Comparison of ENCODE assay signal across 9 cellular contexts in genomic region chr16:17364319-17365210, GRCh38.
DNase-seq lines count a peak whose midpoint lies in the region; ATAC-seq and TF ChIP-seq lines count a peak whose summit lies in the region.
"Had no signal": no experiment of that assay in that cellular context is flagged by ENCODE, and none has a peak within 500 bp of the region (broad histone marks: within the 10 kb centered on the region; RNA-seq: fewer than 3 reads in every experiment).

No MANE protein-coding gene starts in this region.

- H2BK5ac ChIP-seq in H9 (ENCODE audit: insufficient read length, low read length) = no peak overlapping the region

- no peak overlapping the region for H2BK120ac ChIP-seq in H9 (ENCODE audit: low read depth, low read length, poor library complexity, severe bottlenecking)

- H2AK5ac ChIP-seq in H9 (ENCODE audit: insufficient read length, low read length) = no peak overlapping the region

- no peaks in the 10 kb centered on the region; a peak in 2 of 7 replicates for H3K36me3 Mint-ChIP-seq in H9 (ENCODE audit: insufficient read depth in 1 of 3, low read depth in 3 of 3)

- WGBS in H9 (ENCODE audit: extremely low coverage, insufficient read length, low lambda C conversion rate) = no CpG with 5 or more reads among the region's 18 CpGs

- H2AFZ ChIP-seq in parathyroid adenoma (peak overlapping the region; percentile 1), H9 (ENCODE audit: low read length) (no peak overlapping the region)

- H3K14ac ChIP-seq in H9 (ENCODE audit: insufficient read depth, low read length) = no peak overlapping the region

- H4K8ac ChIP-seq in H9 (replicated peaks; ENCODE audit: insufficient read length, low read depth, low read length) = no peak overlapping the region

- ATAC-seq in GM21360 (IDR thresholded peaks at IDR 0.05; ENCODE audit: unreplicated experiment) (no peak), GM18505 (IDR thresholded peaks at IDR 0.05; ENCODE audit: unreplicated experiment) (no peak)

- peak; percentile 58 for DNase-seq in DMS79 (lab: John Stamatoyannopoulos, UW)
- peak; percentile 70 to 88 for DNase-seq in SJSA1 (ENCODE audit: low read depth in 1 of 2, low spot score in 2 of 2)
- no peak for DNase-seq in breast epithelium (ENCODE audit: low spot score in 2 of 2)
- no peak for DNase-seq in germinal center (ENCODE audit: low spot score)
- DNase-seq in H9 = no peak

- H2BK20ac ChIP-seq in H9 (ENCODE audit: low read depth, low read length, poor library complexity, severe bottlenecking) = no peak overlapping the region

- no peak overlapping the region for H4K5ac ChIP-seq in H9 (ENCODE audit: insufficient read length, low read depth, low read length)

- TF ChIP-seq POLR2A in breast epithelium (IDR thresholded peaks at IDR 0.05) (no peak), GM18505 (IDR thresholded peaks at IDR 0.05; ENCODE audit: borderline replicate concordance, extremely low read depth, insufficient read depth, insufficient read length) (no peak)

- no peak overlapping the region for H3K4me3 Mint-ChIP-seq in H9
- H3K4me3 Mint-ChIP-seq: neural crest cell had no signal

- no peak overlapping the region for H3K9ac ChIP-seq in parathyroid adenoma
- no peak overlapping the region for H3K9ac ChIP-seq in H9 (ENCODE audit: extremely low read depth, insufficient read length, low read length)

- H3K27ac ChIP-seq in SJSA1 = peak overlapping the region; percentile 87
- peak overlapping the region; percentile 27 to 45 for H3K27ac ChIP-seq in breast epithelium
- no peak overlapping the region for H3K27ac ChIP-seq in parathyroid adenoma
- no peak overlapping the region for H3K27ac ChIP-seq in H9 (ENCODE audit: insufficient read length, low read depth, low read length)

- H3K27me3 ChIP-seq in SJSA1 (replicated peaks) (no peaks in the 10 kb centered on the region), breast epithelium (no peaks in the 10 kb centered on the region), parathyroid adenoma (ENCODE audit: control insufficient read depth, insufficient read depth, low read length) (no peaks in the 10 kb centered on the region), H9 (ENCODE audit: insufficient read depth, low read length) (no peaks in the 10 kb centered on the region)

- H3K4ac ChIP-seq in H9 (ENCODE audit: low read depth, low read length) = no peak overlapping the region

- no peak overlapping the region for H2BK12ac ChIP-seq in H9 (ENCODE audit: insufficient read length, low read depth, low read length)

- H3K56ac ChIP-seq in H9 (ENCODE audit: insufficient read length, low read depth, low read length) = no peak overlapping the region

- intact Hi-C loops in breast epithelium (cut with DNase I; ENCODE audit: low total_unique reads) = no loop called here

- no peaks in the 10 kb centered on the region; the same call in 1 of the 2 replicates for H3K27me3 Mint-ChIP-seq in H9 (ENCODE audit: low read depth)

- H3K79me1 ChIP-seq in H9 (ENCODE audit: insufficient read depth, low read depth, low read length, poor library complexity, severe bottlenecking) = no peaks in the 10 kb centered on the region

- H3K36me3 ChIP-seq in SJSA1 (no peaks in the 10 kb centered on the region), breast epithelium (no peaks in the 10 kb centered on the region), parathyroid adenoma (ENCODE audit: control insufficient read depth, insufficient read depth, low read length) (no peaks in the 10 kb centered on the region)

- H3T11ph ChIP-seq in H9 (ENCODE audit: low read length) = no peak overlapping the region

- H3K4me1 Mint-ChIP-seq in H9 = peaks cover 37 to 43% of the 10 kb centered on the region in 2 experiments

- H3K4me3 ChIP-seq in SJSA1 = no peak overlapping the region
- no peak overlapping the region for H3K4me3 ChIP-seq in breast epithelium
- no peak overlapping the region for H3K4me3 ChIP-seq in parathyroid adenoma (ENCODE audit: low read depth, low read length)

- H3K27ac Mint-ChIP-seq in H9 = no peak overlapping the region

- H3K9me3 ChIP-seq in SJSA1 (replicated peaks) (no peaks in the 10 kb centered on the region), breast epithelium (no peaks in the 10 kb centered on the region), parathyroid adenoma (ENCODE audit: control insufficient read depth, low read length) (no peaks in the 10 kb centered on the region), H9 (ENCODE audit: control insufficient read depth, low read depth, low read length) (no peaks in the 10 kb centered on the region)

- H3K79me2 ChIP-seq in parathyroid adenoma (no peaks in the 10 kb centered on the region), H9 (ENCODE audit: insufficient read depth, low read length) (no peaks in the 10 kb centered on the region)

- TF ChIP-seq CTCF in breast epithelium (IDR thresholded peaks at IDR 0.05) (no peak), parathyroid adenoma (IDR thresholded peaks at IDR 0.05) (no peak), H9 (conservative IDR thresholded peaks at IDR 0.05) (no peak)

- no peaks in the 10 kb centered on the region for H3K23me2 ChIP-seq in H9 (ENCODE audit: insufficient read length, low read depth, low read length, poor library complexity, severe bottlenecking)

- H3K4me1 ChIP-seq in SJSA1 (replicated peaks) (peaks cover 96% of the 10 kb centered on the region), breast epithelium (peaks cover 0 to 15% of the 10 kb centered on the region in 2 donors), parathyroid adenoma (peaks cover 26% of the 10 kb centered on the region), H9 (ENCODE audit: insufficient read depth, low read length) (peaks cover 10% of the 10 kb centered on the region; the same call in 1 of the 2 replicates)

- H3K23ac ChIP-seq in H9 (ENCODE audit: insufficient read length, low read depth, low read length) = no peak overlapping the region

- no peaks in the 10 kb centered on the region for H4K20me1 ChIP-seq in H9 (ENCODE audit: control insufficient read depth, insufficient read depth, insufficient read length)

- H3K4me2 ChIP-seq in parathyroid adenoma (ENCODE audit: low read length) (peak overlapping the region; percentile 43), H9 (ENCODE audit: insufficient read depth, insufficient read length, low read length) (no peak overlapping the region)

- no peak overlapping the region for H2BK15ac ChIP-seq in H9 (ENCODE audit: low read depth, low read length)

- no peak overlapping the region for H4K91ac ChIP-seq in H9 (ENCODE audit: insufficient read length, low read depth, low read length)

- no peak overlapping the region for H3K18ac ChIP-seq in H9 (ENCODE audit: insufficient read length, low read depth, low read length)

- H3K9me3 Mint-ChIP-seq in H9 = no peaks in the 10 kb centered on the region
- H3K9me3 Mint-ChIP-seq: neural crest cell had no signal

Comparison
In these comparisons a context has a peak if more than half of its experiments do, and no peak if none do; other contexts are left out.
1. DNase-seq: peak in DMS79 (single experiment) and SJSA1 (2 of 2); none in breast epithelium (0 of 2), germinal center (single experiment) and H9 (single experiment).
2. H3K27ac ChIP-seq: peak in SJSA1 (single experiment) and breast epithelium (2 of 2); none in parathyroid adenoma (single experiment) and H9 (single experiment).